1 cellular context compared by ENCODE assay signal in the genomic region with DNA sequence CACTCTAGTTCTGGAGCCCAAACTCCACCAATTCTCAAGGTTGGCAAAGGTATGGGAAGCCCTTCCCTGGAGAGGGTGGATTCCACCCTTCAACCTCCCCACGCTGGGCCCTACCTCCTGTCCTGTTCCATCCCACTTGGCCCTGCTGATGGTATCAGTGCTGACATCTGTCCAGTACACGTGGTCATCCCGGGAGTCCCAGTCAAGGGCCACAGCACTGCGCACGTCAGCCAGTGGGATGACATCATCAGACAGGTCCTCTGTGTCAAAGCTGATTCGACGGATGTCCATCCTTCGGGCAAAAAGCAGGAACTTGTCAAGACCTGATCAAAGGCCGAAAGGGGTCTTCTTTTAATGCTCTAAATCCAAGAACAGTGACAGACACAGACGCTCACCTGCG.
TF ChIP-seq lines count a peak whose summit lies in the region.

No MANE protein-coding gene starts in this region.

TF ChIP-seq in K562, 482 proteins besides CTCF, POLR2A, EP300 and RAD21 (continued from another document and continues in another):
- peak; percentile 77; the same call in 1 of the 2 replicates for TF ChIP-seq CREB1 (IDR thresholded peaks at IDR 0.05)
- TF ChIP-seq CREB1 (CRISPR knock-in tag; IDR thresholded peaks at IDR 0.05): peak; percentile 85
- TF ChIP-seq ZNF766 (CRISPR knock-in tag; conservative IDR thresholded peaks at IDR 0.05): no peak
- peak; percentile 45 to 53; a peak in 3 of 4 replicates for TF ChIP-seq FOXK2 (conservative IDR thresholded peaks at IDR 0.05 in 1 of 2, IDR thresholded peaks at IDR 0.05 in 1 of 2; ENCODE audit: low read depth in 2 of 2)
- no peak for TF ChIP-seq TBP (optimal IDR thresholded peaks at IDR 0.05; ENCODE audit: low read depth, low read length)
- TF ChIP-seq, protein P1, sequence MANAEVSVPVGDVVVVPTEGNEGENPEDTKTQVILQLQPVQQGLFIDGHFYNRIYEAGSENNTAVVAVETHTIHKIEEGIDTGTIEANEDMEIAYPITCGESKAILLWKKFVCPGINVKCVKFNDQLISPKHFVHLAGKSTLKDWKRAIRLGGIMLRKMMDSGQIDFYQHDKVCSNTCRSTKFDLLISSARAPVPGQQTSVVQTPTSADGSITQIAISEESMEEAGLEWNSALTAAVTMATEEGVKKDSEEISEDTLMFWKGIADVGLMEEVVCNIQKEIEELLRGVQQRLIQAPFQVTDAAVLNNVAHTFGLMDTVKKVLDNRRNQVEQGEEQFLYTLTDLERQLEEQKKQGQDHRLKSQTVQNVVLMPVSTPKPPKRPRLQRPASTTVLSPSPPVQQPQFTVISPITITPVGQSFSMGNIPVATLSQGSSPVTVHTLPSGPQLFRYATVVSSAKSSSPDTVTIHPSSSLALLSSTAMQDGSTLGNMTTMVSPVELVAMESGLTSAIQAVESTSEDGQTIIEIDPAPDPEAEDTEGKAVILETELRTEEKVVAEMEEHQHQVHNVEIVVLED (CRISPR knock-in tag; IDR thresholded peaks at IDR 0.05): no peak
- TF ChIP-seq ZNF79 (CRISPR knock-in tag; IDR thresholded peaks at IDR 0.05; ENCODE audit: low read depth): no peak
- TF ChIP-seq FOXP1 (CRISPR knock-in tag; IDR thresholded peaks at IDR 0.05): no peak
- TF ChIP-seq SRSF7 (optimal IDR thresholded peaks at IDR 0.05; ENCODE audit: low read depth, low read length): no peak
- TF ChIP-seq TBL1XR1 (IDR thresholded peaks at IDR 0.05; ENCODE audit: low read length in 2 of 2): no peak; a peak in 1 of 4 replicates
- TF ChIP-seq PHB (CRISPR knock-in tag; IDR thresholded peaks at IDR 0.05): no peak
- TF ChIP-seq, protein P2, sequence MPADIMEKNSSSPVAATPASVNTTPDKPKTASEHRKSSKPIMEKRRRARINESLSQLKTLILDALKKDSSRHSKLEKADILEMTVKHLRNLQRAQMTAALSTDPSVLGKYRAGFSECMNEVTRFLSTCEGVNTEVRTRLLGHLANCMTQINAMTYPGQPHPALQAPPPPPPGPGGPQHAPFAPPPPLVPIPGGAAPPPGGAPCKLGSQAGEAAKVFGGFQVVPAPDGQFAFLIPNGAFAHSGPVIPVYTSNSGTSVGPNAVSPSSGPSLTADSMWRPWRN (IDR thresholded peaks at IDR 0.05; ENCODE audit: low read depth): no peak
- TF ChIP-seq KLF13 (tag; IDR thresholded peaks at IDR 0.05; ENCODE audit: borderline replicate concordance, low read depth): no peak
- peak; percentile 52; the same call in 1 of the 2 replicates for TF ChIP-seq ZNF263 (CRISPR knock-in tag; IDR thresholded peaks at IDR 0.05; ENCODE audit: borderline replicate concordance)
- no peak for TF ChIP-seq PHF20 (IDR thresholded peaks at IDR 0.05; ENCODE audit: partially characterized antibody)
- peak; percentile 94 for TF ChIP-seq JUND (IDR thresholded peaks at IDR 0.05; ENCODE audit: borderline replicate concordance, low read depth, low read length)
- peak; percentile 95 for TF ChIP-seq JUND (tag; IDR thresholded peaks at IDR 0.05; ENCODE audit: borderline replicate concordance, low read depth, low read length)
- TF ChIP-seq MAFF (IDR thresholded peaks at IDR 0.05; ENCODE audit: low read length): no peak
- 0 out of 2 replicates have a peak, but pooled peaks have one; percentile 21 for TF ChIP-seq SMAD4 (CRISPR knock-in tag; conservative IDR thresholded peaks at IDR 0.05)
- TF ChIP-seq POLR2AphosphoS5 (IDR thresholded peaks at IDR 0.05; ENCODE audit: control insufficient read depth, insufficient read depth, low read depth, low read length): no peak
- 0 out of 2 replicates have a peak, but pooled peaks have one; percentile 28 for TF ChIP-seq SMARCA4 (IDR thresholded peaks at IDR 0.05)
- TF ChIP-seq TAL1 (IDR thresholded peaks at IDR 0.05): peak; percentile 10; the same call in 1 of the 2 replicates
- no peak for TF ChIP-seq LCOR (CRISPR knock-in tag; IDR thresholded peaks at IDR 0.05)
- TF ChIP-seq, protein P3, sequence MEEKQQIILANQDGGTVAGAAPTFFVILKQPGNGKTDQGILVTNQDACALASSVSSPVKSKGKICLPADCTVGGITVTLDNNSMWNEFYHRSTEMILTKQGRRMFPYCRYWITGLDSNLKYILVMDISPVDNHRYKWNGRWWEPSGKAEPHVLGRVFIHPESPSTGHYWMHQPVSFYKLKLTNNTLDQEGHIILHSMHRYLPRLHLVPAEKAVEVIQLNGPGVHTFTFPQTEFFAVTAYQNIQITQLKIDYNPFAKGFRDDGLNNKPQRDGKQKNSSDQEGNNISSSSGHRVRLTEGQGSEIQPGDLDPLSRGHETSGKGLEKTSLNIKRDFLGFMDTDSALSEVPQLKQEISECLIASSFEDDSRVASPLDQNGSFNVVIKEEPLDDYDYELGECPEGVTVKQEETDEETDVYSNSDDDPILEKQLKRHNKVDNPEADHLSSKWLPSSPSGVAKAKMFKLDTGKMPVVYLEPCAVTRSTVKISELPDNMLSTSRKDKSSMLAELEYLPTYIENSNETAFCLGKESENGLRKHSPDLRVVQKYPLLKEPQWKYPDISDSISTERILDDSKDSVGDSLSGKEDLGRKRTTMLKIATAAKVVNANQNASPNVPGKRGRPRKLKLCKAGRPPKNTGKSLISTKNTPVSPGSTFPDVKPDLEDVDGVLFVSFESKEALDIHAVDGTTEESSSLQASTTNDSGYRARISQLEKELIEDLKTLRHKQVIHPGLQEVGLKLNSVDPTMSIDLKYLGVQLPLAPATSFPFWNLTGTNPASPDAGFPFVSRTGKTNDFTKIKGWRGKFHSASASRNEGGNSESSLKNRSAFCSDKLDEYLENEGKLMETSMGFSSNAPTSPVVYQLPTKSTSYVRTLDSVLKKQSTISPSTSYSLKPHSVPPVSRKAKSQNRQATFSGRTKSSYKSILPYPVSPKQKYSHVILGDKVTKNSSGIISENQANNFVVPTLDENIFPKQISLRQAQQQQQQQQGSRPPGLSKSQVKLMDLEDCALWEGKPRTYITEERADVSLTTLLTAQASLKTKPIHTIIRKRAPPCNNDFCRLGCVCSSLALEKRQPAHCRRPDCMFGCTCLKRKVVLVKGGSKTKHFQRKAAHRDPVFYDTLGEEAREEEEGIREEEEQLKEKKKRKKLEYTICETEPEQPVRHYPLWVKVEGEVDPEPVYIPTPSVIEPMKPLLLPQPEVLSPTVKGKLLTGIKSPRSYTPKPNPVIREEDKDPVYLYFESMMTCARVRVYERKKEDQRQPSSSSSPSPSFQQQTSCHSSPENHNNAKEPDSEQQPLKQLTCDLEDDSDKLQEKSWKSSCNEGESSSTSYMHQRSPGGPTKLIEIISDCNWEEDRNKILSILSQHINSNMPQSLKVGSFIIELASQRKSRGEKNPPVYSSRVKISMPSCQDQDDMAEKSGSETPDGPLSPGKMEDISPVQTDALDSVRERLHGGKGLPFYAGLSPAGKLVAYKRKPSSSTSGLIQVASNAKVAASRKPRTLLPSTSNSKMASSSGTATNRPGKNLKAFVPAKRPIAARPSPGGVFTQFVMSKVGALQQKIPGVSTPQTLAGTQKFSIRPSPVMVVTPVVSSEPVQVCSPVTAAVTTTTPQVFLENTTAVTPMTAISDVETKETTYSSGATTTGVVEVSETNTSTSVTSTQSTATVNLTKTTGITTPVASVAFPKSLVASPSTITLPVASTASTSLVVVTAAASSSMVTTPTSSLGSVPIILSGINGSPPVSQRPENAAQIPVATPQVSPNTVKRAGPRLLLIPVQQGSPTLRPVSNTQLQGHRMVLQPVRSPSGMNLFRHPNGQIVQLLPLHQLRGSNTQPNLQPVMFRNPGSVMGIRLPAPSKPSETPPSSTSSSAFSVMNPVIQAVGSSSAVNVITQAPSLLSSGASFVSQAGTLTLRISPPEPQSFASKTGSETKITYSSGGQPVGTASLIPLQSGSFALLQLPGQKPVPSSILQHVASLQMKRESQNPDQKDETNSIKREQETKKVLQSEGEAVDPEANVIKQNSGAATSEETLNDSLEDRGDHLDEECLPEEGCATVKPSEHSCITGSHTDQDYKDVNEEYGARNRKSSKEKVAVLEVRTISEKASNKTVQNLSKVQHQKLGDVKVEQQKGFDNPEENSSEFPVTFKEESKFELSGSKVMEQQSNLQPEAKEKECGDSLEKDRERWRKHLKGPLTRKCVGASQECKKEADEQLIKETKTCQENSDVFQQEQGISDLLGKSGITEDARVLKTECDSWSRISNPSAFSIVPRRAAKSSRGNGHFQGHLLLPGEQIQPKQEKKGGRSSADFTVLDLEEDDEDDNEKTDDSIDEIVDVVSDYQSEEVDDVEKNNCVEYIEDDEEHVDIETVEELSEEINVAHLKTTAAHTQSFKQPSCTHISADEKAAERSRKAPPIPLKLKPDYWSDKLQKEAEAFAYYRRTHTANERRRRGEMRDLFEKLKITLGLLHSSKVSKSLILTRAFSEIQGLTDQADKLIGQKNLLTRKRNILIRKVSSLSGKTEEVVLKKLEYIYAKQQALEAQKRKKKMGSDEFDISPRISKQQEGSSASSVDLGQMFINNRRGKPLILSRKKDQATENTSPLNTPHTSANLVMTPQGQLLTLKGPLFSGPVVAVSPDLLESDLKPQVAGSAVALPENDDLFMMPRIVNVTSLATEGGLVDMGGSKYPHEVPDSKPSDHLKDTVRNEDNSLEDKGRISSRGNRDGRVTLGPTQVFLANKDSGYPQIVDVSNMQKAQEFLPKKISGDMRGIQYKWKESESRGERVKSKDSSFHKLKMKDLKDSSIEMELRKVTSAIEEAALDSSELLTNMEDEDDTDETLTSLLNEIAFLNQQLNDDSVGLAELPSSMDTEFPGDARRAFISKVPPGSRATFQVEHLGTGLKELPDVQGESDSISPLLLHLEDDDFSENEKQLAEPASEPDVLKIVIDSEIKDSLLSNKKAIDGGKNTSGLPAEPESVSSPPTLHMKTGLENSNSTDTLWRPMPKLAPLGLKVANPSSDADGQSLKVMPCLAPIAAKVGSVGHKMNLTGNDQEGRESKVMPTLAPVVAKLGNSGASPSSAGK (IDR thresholded peaks at IDR 0.05): peak; percentile 77
- TF ChIP-seq, protein P4, sequence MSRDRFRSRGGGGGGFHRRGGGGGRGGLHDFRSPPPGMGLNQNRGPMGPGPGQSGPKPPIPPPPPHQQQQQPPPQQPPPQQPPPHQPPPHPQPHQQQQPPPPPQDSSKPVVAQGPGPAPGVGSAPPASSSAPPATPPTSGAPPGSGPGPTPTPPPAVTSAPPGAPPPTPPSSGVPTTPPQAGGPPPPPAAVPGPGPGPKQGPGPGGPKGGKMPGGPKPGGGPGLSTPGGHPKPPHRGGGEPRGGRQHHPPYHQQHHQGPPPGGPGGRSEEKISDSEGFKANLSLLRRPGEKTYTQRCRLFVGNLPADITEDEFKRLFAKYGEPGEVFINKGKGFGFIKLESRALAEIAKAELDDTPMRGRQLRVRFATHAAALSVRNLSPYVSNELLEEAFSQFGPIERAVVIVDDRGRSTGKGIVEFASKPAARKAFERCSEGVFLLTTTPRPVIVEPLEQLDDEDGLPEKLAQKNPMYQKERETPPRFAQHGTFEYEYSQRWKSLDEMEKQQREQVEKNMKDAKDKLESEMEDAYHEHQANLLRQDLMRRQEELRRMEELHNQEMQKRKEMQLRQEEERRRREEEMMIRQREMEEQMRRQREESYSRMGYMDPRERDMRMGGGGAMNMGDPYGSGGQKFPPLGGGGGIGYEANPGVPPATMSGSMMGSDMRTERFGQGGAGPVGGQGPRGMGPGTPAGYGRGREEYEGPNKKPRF (IDR thresholded peaks at IDR 0.05; ENCODE audit: low read depth, low read length): no peak
- no peak for TF ChIP-seq FOXK1 (CRISPR knock-in tag; IDR thresholded peaks at IDR 0.05; ENCODE audit: borderline replicate concordance)
- TF ChIP-seq PURB (CRISPR knock-in tag; IDR thresholded peaks at IDR 0.05; ENCODE audit: low read depth): no peak
- TF ChIP-seq, protein P5, sequence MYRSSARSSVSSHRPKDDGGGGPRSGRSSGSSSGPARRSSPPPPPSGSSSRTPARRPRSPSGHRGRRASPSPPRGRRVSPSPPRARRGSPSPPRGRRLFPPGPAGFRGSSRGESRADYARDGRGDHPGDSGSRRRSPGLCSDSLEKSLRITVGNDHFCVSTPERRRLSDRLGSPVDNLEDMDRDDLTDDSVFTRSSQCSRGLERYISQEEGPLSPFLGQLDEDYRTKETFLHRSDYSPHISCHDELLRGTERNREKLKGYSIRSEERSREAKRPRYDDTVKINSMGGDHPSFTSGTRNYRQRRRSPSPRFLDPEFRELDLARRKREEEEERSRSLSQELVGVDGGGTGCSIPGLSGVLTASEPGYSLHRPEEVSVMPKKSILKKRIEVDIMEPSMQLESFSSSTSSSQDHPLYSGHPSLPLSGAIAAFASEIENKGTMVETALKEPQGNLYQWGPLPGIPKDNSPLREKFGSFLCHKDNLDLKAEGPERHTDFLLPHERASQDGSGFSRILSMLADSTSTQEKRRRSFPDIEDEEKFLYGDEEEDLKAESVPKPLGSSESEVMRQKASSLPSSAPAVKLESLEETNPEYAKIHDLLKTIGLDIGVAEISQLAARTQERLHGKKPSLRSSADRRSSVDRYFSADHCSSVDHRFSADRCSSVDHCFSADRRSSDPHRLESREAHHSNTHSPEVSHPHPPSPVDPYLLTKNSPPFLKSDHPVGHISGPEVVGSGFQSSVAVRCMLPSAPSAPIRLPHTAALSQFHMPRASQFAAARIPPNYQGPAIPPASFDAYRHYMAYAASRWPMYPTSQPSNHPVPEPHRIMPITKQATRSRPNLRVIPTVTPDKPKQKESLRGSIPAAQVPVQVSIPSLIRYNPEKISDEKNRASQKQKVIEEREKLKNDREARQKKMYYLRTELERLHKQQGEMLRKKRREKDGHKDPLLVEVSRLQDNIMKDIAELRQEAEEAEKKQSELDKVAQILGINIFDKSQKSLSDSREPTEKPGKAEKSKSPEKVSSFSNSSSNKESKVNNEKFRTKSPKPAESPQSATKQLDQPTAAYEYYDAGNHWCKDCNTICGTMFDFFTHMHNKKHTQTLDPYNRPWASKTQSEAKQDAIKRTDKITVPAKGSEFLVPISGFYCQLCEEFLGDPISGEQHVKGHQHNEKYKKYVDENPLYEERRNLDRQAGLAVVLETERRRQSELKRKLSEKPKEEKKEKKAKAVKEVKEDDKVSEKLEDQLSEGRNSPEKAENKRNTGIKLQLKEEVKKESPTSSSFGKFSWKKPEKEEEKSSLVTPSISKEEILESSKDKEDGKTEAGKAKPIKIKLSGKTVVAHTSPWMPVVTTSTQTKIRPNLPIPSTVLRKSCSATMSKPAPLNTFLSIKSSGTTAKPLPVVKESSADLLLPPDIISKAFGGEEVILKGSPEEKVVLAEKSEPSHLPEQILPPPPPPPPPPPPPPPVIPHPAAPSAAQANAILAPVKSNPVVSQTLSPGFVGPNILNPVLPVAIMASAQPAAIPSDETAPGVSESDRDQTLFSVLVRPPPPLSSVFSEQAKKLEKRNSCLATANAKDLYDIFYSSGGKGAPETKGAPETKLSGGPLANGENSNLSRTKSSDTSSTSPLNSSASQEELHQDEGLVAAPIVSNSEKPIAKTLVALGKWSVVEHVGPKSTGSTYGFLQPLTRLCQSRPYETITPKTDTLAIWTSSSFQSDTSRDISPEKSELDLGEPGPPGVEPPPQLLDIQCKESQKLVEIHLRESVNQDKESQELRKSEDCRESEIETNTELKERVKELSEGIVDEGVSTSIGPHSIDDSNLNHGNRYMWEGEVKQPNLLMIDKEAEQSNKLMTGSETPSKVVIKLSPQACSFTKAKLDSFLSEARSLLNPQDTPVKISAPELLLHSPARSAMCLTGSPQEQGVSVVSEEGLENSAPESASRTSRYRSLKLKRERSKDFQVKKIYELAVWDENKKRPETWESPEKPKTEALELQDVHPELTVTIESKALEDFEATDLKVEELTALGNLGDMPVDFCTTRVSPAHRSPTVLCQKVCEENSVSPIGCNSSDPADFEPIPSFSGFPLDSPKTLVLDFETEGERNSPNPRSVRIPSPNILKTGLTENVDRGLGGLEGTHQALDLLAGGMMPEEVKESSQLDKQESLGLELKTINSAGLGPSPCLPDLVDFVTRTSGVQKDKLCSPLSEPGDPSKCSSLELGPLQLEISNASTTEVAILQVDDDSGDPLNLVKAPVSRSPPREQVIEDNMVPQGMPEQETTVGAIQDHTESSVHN (IDR thresholded peaks at IDR 0.05; ENCODE audit: borderline replicate concordance in 1 of 2, low read depth in 1 of 2): peak in 1 of 2 experiments; percentile 86; a peak in 1 of 4 replicates
- no peak for TF ChIP-seq RBM39 (optimal IDR thresholded peaks at IDR 0.05; ENCODE audit: low read depth, low read length)
- TF ChIP-seq, protein P6, sequence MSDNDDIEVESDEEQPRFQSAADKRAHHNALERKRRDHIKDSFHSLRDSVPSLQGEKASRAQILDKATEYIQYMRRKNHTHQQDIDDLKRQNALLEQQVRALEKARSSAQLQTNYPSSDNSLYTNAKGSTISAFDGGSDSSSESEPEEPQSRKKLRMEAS (CRISPR knock-in tag; IDR thresholded peaks at IDR 0.05): peak; percentile 73
